In genomic region chrX:3143043-3143799, GRCh38 we compare ENCODE assay signal across 10 cellular contexts.
DNase-seq lines count a peak whose midpoint lies in the region; ATAC-seq and TF ChIP-seq lines count a peak whose summit lies in the region.
"Had no signal": no experiment of that assay in that cellular context is flagged by ENCODE, and none has a peak within 500 bp of the region (broad histone marks: within the 10 kb centered on the region; RNA-seq: fewer than 3 reads in every experiment).

No MANE protein-coding gene starts in this region.

- H3K9me3 Mint-ChIP-seq in activated CD4-positive, alpha-beta T cell treated with anti-CD3 and anti-CD28 coated beads, Interleukin-2, amount 10 ng/mL, durations not matched to agents 24 days and 14 days, result peaks cover 6% of the 10 kb centered on the region
- H3K9me3 Mint-ChIP-seq in neural progenitor cell, result peaks cover 9% of the 10 kb centered on the region

- H2AFZ ChIP-seq in SU-DHL-6 (ENCODE audit: low read depth, low read length, severe bottlenecking), result peak overlapping the region; percentile 80
- peak overlapping the region; percentile 57 for H2AFZ ChIP-seq in neural progenitor cell (replicated peaks)

- no peaks in the 10 kb centered on the region for H3K27me3 Mint-ChIP-seq in activated CD4-positive, alpha-beta T cell treated with anti-CD3 and anti-CD28 coated beads, Interleukin-2, amount 10 ng/mL, durations not matched to agents 24 days and 14 days
- peaks cover 4% of the 10 kb centered on the region for H3K27me3 Mint-ChIP-seq in neural progenitor cell (ENCODE audit: insufficient read depth, low read depth)

- H3K9me3 ChIP-seq in SU-DHL-6 (ENCODE audit: insufficient read depth, low read length) (no peaks in the 10 kb centered on the region), neural progenitor cell (ENCODE audit: low read depth) (no peaks in the 10 kb centered on the region), right atrium auricular region (peaks cover 0 to 4% of the 10 kb centered on the region in 2 donors)

- intact Hi-C loops in activated CD4-positive, alpha-beta T cell treated with anti-CD3 and anti-CD28 coated beads, Interleukin-2, amount 10 ng/mL, durations not matched to agents 24 days and 14 days (cut with micrococcal nuclease), result no loop called here

- peaks cover 3% of the 10 kb centered on the region for H3K36me3 Mint-ChIP-seq in activated CD4-positive, alpha-beta T cell treated with anti-CD3 and anti-CD28 coated beads, Interleukin-2, amount 10 ng/mL, durations not matched to agents 24 days and 14 days (ENCODE audit: low read depth)
- H3K36me3 Mint-ChIP-seq in neural progenitor cell, result peaks cover 2% of the 10 kb centered on the region
- H3K36me3 Mint-ChIP-seq: mesothelial cell of epicardium had no signal

- H3K4me1 ChIP-seq in neural progenitor cell, result peaks cover 8% of the 10 kb centered on the region
- no peaks in the 10 kb centered on the region for H3K4me1 ChIP-seq in right atrium auricular region

- H3K9ac ChIP-seq in SU-DHL-6 (ENCODE audit: low read length), result no peak overlapping the region
- H3K9ac ChIP-seq in neural progenitor cell, result no peak overlapping the region

- H3F3A ChIP-seq in SU-DHL-6 (ENCODE audit: insufficient read depth), result no peaks in the 10 kb centered on the region
- no peaks in the 10 kb centered on the region for H3F3A ChIP-seq in neural progenitor cell (ENCODE audit: low read depth)

- H3K27ac Mint-ChIP-seq in activated CD4-positive, alpha-beta T cell treated with anti-CD3 and anti-CD28 coated beads, Interleukin-2, amount 10 ng/mL, durations not matched to agents 24 days and 14 days, result peak overlapping the region; percentile 67
- H3K27ac Mint-ChIP-seq in neural progenitor cell, result no peak overlapping the region
- H3K27ac Mint-ChIP-seq: mesothelial cell of epicardium had no signal

- H3K27me3 ChIP-seq in SU-DHL-6 (ENCODE audit: low read length) (no peaks in the 10 kb centered on the region), neural progenitor cell (no peaks in the 10 kb centered on the region), right atrium auricular region (no peaks in the 10 kb centered on the region)

- no peaks in the 10 kb centered on the region for H3K79me2 ChIP-seq in SU-DHL-6 (ENCODE audit: insufficient read depth, low read length)
- no peaks in the 10 kb centered on the region for H3K79me2 ChIP-seq in neural progenitor cell (ENCODE audit: low read depth)

- peak overlapping the region; percentile 43 for H3K27ac ChIP-seq in SU-DHL-6 (ENCODE audit: low read depth, low read length)
- no peak overlapping the region for H3K27ac ChIP-seq in neural progenitor cell
- H3K27ac ChIP-seq in right atrium auricular region, result no peak overlapping the region

- H4K20me1 ChIP-seq in SU-DHL-6 (ENCODE audit: low read depth, low read length) (no peaks in the 10 kb centered on the region), neural progenitor cell (ENCODE audit: low read depth) (no peaks in the 10 kb centered on the region)

- ATAC-seq in HG03159 (IDR thresholded peaks at IDR 0.05; ENCODE audit: unreplicated experiment), result peak; percentile 44
- ATAC-seq in GM21381 (IDR thresholded peaks at IDR 0.05; ENCODE audit: unreplicated experiment), result no peak
- ATAC-seq in HG02981 (IDR thresholded peaks at IDR 0.05; ENCODE audit: unreplicated experiment), result no peak

- H3K4me2 ChIP-seq in SU-DHL-6 (ENCODE audit: low read depth, low read length, poor library complexity, severe bottlenecking) (peak overlapping the region; percentile 22), neural progenitor cell (no peak overlapping the region)

- H3K36me3 ChIP-seq in SU-DHL-6 (ENCODE audit: low read length) (no peaks in the 10 kb centered on the region), neural progenitor cell (no peaks in the 10 kb centered on the region), right atrium auricular region (no peaks in the 10 kb centered on the region)

- TF ChIP-seq CTCF in SU-DHL-6 (IDR thresholded peaks at IDR 0.05; ENCODE audit: insufficient read depth, low read length, poor library complexity, severe bottlenecking) (no peak), neural progenitor cell (IDR thresholded peaks at IDR 0.05) (no peak), right atrium auricular region (IDR thresholded peaks at IDR 0.05) (no peak)

- no peaks in the 10 kb centered on the region for H3K9me2 ChIP-seq in SU-DHL-6 (replicated peaks; ENCODE audit: insufficient read depth, low read length)

- no peak overlapping the region for H3K4me3 Mint-ChIP-seq in activated CD4-positive, alpha-beta T cell treated with anti-CD3 and anti-CD28 coated beads, Interleukin-2, amount 10 ng/mL, durations not matched to agents 24 days and 14 days
- no peak overlapping the region for H3K4me3 Mint-ChIP-seq in neural progenitor cell
- H3K4me3 Mint-ChIP-seq: mesothelial cell of epicardium had no signal

- DNase-seq in activated CD4-positive, alpha-beta T cell treated with anti-CD3 and anti-CD28 coated beads, Interleukin-2, amount 10 ng/mL, durations not matched to agents 24 days and 14 days, result no peak
- DNase-seq in activated CD4-positive, alpha-beta T cell treated with anti-CD3 and anti-CD28 coated beads for 48 hours, result no peak
- DNase-seq in neural progenitor cell (ENCODE audit: low spot score) (no peak), right atrium auricular region (ENCODE audit: low spot score) (no peak)
- DNase-seq: effector CD8-positive, alpha-beta T cell had no signal

- H3K4me1 Mint-ChIP-seq in activated CD4-positive, alpha-beta T cell treated with anti-CD3 and anti-CD28 coated beads, Interleukin-2, amount 10 ng/mL, durations not matched to agents 24 days and 14 days, result peaks cover 3% of the 10 kb centered on the region
- peaks cover 29% of the 10 kb centered on the region for H3K4me1 Mint-ChIP-seq in neural progenitor cell

- no peak overlapping the region for H3K4me3 ChIP-seq in SU-DHL-6 (ENCODE audit: insufficient read depth, low read length, poor library complexity, severe bottlenecking)
- H3K4me3 ChIP-seq in neural progenitor cell, result no peak overlapping the region
- H3K4me3 ChIP-seq in right atrium auricular region, result no peak overlapping the region
